8 cellular contexts compared by ENCODE assay signal in the genomic region with DNA sequence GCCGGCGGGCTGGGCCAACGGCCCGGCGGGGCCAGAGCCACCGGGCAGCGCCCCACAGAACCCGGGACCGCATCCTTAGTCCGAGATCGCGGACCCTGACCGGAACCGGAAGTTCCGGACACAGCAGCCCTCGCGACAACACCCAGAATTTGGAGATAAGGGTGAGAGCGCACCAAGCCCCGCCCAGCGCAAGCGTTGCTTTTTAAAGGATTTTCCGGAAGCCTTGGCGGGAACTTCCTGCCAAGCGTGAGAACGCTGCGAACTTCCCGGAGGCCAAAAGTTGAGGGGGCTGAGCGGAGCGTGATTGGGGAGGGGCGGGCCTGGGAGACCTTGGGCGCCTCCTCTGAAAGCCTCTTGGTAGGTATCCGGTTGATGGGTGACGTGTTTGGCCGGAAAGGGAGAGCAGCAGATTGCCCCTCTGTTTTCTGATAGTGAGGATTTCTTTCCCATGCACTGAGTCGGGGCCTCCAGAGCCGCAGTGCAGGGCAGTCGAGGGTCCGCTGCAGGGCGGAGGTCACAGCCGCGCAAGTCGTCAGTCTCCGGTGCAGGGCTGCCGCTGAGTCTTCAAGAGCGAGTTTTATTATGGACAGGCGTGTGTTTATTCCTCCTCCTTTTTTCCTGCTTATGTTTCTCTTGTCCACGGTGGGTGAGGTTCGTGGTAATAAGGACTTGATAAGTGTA. TPM values are rescaled to one million over a fixed set of nuclear protein-coding genes. Genes with fewer than 3 reads are reported as not detected.
DNase-seq lines count a peak whose midpoint lies in the region; ATAC-seq and TF ChIP-seq lines count a peak whose summit lies in the region.

A gene with protein sequence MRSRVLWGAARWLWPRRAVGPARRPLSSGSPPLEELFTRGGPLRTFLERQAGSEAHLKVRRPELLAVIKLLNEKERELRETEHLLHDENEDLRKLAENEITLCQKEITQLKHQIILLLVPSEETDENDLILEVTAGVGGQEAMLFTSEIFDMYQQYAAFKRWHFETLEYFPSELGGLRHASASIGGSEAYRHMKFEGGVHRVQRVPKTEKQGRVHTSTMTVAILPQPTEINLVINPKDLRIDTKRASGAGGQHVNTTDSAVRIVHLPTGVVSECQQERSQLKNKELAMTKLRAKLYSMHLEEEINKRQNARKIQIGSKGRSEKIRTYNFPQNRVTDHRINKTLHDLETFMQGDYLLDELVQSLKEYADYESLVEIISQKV (minus strand): TSS at position 97 of the 681 bp plus-strand sequence. CDS start 24 bp downstream, at position 73.

- peak; percentile 99 for DNase-seq in DMS 273 (lab: John Stamatoyannopoulos, UW; ENCODE audit: unreplicated experiment)
- peak; percentile 55 for DNase-seq in HuH-7.5 (ENCODE audit: low spot score)
- peak; percentile 92 for DNase-seq in OCI-M2 (lab: John Stamatoyannopoulos, UW; ENCODE audit: unreplicated experiment)
- DNase-seq in activated T-cell treated with anti-CD3 and anti-CD28 coated beads for 4 hours: peak; percentile 78
- peak; percentile 95 for DNase-seq in epithelial cell of esophagus (ENCODE audit: low read depth)
- DNase-seq in stimulated activated CD8-positive, alpha-beta memory T cell treated with anti-CD3 and anti-CD28 coated beads, Interleukin-4, amount 100 ng/mL, for 1 hour (ENCODE audit: low read depth in 2 of 2, low spot score in 1 of 2): peak; percentile 62 to 77

- no peak for TF ChIP-seq CTCF in epithelial cell of esophagus (IDR thresholded peaks at IDR 0.05; ENCODE audit: insufficient read depth, low read depth, low read length, missing control alignments)

- H3K9me3 ChIP-seq in mononuclear cell (ENCODE audit: low read depth, low read length): no peaks in the 10 kb centered on the region

- H3K4me3 ChIP-seq in epithelial cell of esophagus (ENCODE audit: low read length) (peak within 1 kb of the TSS; percentile 96), mononuclear cell (ENCODE audit: low read length) (peak within 1 kb of the TSS; percentile 70)

- peaks cover 29% of the 10 kb centered on the region for H3K4me1 ChIP-seq in mononuclear cell (ENCODE audit: insufficient read depth, low read length)

- peak; percentile 96 for ATAC-seq in GM21526 (IDR thresholded peaks at IDR 0.05; ENCODE audit: low FRiP score, unreplicated experiment)

- H3K27me3 ChIP-seq in mononuclear cell (ENCODE audit: insufficient read depth, low read length): no peaks in the 10 kb centered on the region

RNA-seq across cellular contexts. Expression of the gene that starts here (rescaled TPM):
- total RNA-seq in mononuclear cell: 24.7 TPM

Comparison
In these comparisons a context has a peak if more than half of its experiments do, and no peak if none do; other contexts are left out.
1. Peak in every context shown above with its lines: DNase-seq, ATAC-seq and H3K4me3 ChIP-seq.